35 cellular contexts compared by ENCODE assay signal in the genomic region with DNA sequence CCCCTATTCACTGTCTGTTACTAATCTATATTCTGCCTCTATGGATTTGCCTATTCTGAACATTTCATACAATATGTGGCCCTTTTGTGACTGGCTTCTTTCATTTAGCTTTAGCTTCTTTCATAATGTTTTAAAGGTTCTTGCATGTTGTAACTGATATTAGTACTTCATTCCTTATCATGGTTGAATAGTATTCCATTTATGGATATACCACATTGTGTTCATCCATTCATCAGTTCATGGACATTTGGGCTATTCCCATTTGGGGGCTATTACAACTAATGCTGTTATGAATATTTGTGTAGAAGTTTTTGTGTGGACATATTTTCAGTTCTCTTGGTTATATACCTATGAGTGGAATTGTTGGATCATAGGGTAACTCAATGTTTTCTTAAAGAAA.
"Had no signal": no experiment of that assay in that cellular context is flagged by ENCODE, and none has a peak within 500 bp of the region (broad histone marks: within the 10 kb centered on the region; RNA-seq: fewer than 3 reads in every experiment).

No MANE protein-coding gene starts in this region.

- H3K27ac Mint-ChIP-seq: activated B cell treated with CpG ODN at 0.5 μM for 24 hours; activated CD4-positive, alpha-beta memory T cell treated with anti-CD3 and anti-CD28 coated beads for 36 hours; activated CD4-positive, alpha-beta T cell treated with anti-CD3 and anti-CD28 coated beads, Interleukin-2, amount 10 ng/mL, durations not matched to agents 24 days and 14 days; activated CD8-positive, alpha-beta T cell treated with anti-CD3 and anti-CD28 coated beads for 36 hours; activated naive CD4-positive, alpha-beta T cell treated with anti-CD3 and anti-CD28 coated beads, Interleukin-2, amount 10 ng/mL, durations not matched to agents 7 days and 5 days; activated naive CD4-positive, alpha-beta T cell treated with anti-CD3 and anti-CD28 coated beads, Interleukin-2, amount 50 U/mL, for 24 hours; activated naive CD8-positive, alpha-beta T cell; activated naive CD8-positive, alpha-beta T cell treated with anti-CD3 and anti-CD28 coated beads, Interleukin-2, amount 10 ng/mL, durations not matched to agents 7 days and 5 days; activated naive CD8-positive, alpha-beta T cell treated with anti-CD3 and anti-CD28 coated beads, Interleukin-2, amount 50 U/mL, for 24 hours; activated T-cell treated with anti-CD3 and anti-CD28 coated beads, Interleukin-2, amount 50 U/mL, for 24 hours; activated T-helper 2 cell treated with anti-CD3 and anti-CD28 coated beads, Interferon-gamma antibody, Interleukin-2, Interleukin-4, amounts not matched to agents 10 μg/mL and 5 μg/mL and 100 μg/mL, durations not matched to agents 14 hours and 24 hours and 36 hours; brain; T-helper 1 cell treated with Interleukin-12 subunit alpha and Interleukin-12 subunit beta and Interleukin-4 antibody, amounts not matched to agents 30 μg/mL and 1 μg/mL, for 36 hours; T-helper 2 cell treated with Interferon-gamma antibody and Interleukin-4, amounts not matched to agents 5 μg/mL and 100 μg/mL, for 36 hours had no signal

- H3K36me3 Mint-ChIP-seq: activated CD4-positive, alpha-beta memory T cell treated with anti-CD3 and anti-CD28 coated beads for 36 hours; activated naive CD4-positive, alpha-beta T cell treated with anti-CD3 and anti-CD28 coated beads, Interleukin-2, amount 10 ng/mL, durations not matched to agents 7 days and 5 days; activated naive CD8-positive, alpha-beta T cell treated with anti-CD3 and anti-CD28 coated beads, Interleukin-2, amount 10 ng/mL, durations not matched to agents 7 days and 5 days; brain had no signal

- H3K4me3 ChIP-seq: ascending aorta, cardiac muscle cell had no signal

- H3K9me3 ChIP-seq: ascending aorta had no signal

- FAIRE-seq: bronchial epithelial cell had no signal

- H3K4me3 Mint-ChIP-seq: activated B cell treated with CpG ODN at 0.5 μM for 24 hours; activated CD4-positive, alpha-beta memory T cell treated with anti-CD3 and anti-CD28 coated beads for 36 hours; activated CD4-positive, alpha-beta T cell treated with anti-CD3 and anti-CD28 coated beads, Interleukin-2, amount 10 ng/mL, durations not matched to agents 24 days and 14 days; activated CD8-positive, alpha-beta T cell treated with anti-CD3 and anti-CD28 coated beads for 36 hours; activated naive CD4-positive, alpha-beta T cell treated with anti-CD3 and anti-CD28 coated beads, Interleukin-2, amount 10 ng/mL, durations not matched to agents 7 days and 5 days; activated naive CD4-positive, alpha-beta T cell treated with anti-CD3 and anti-CD28 coated beads, Interleukin-2, amount 50 U/mL, for 24 hours; activated naive CD8-positive, alpha-beta T cell; activated naive CD8-positive, alpha-beta T cell treated with anti-CD3 and anti-CD28 coated beads, Interleukin-2, amount 10 ng/mL, durations not matched to agents 7 days and 5 days; activated naive CD8-positive, alpha-beta T cell treated with anti-CD3 and anti-CD28 coated beads, Interleukin-2, amount 50 U/mL, for 24 hours; activated T-cell treated with anti-CD3 and anti-CD28 coated beads, Interleukin-2, amount 50 U/mL, for 24 hours; brain; central memory CD8-positive, alpha-beta T cell; T-helper 1 cell treated with Interleukin-12 subunit alpha and Interleukin-12 subunit beta and Interleukin-4 antibody, amounts not matched to agents 30 μg/mL and 1 μg/mL, for 36 hours; T-helper 2 cell treated with Interferon-gamma antibody and Interleukin-4, amounts not matched to agents 5 μg/mL and 100 μg/mL, for 36 hours had no signal

- DNase-seq: activated B cell treated with CpG ODN at 0.5 μM for 24 hours; activated CD4-positive, alpha-beta memory T cell treated with anti-CD3 and anti-CD28 coated beads for 36 hours; activated CD4-positive, alpha-beta T cell treated with anti-CD3 and anti-CD28 coated beads for 4 hours; activated CD4-positive, alpha-beta T cell treated with anti-CD3 and anti-CD28 coated beads, Interleukin-2, amount 50 U/mL, for 1 hour; activated CD4-positive, alpha-beta T cell treated with anti-CD3 and anti-CD28 coated beads, Interleukin-2, amount 50 U/mL, for 4 hours; activated CD4-positive, CD25-positive, alpha-beta regulatory T cell treated with anti-CD3 and anti-CD28 coated beads, Interleukin-2, amount 50 U/mL, for 72 hours; activated CD8-positive, alpha-beta memory T cell treated with anti-CD3 and anti-CD28 coated beads, Interleukin-2, amount 50 U/mL, for 4 hours; activated CD8-positive, alpha-beta T cell treated with anti-CD3 and anti-CD28 coated beads for 36 hours; activated effector memory CD4-positive, alpha-beta T cell treated with Interleukin-2 at 50 U/mL for 16 hours; activated gamma-delta T cell; activated naive CD4-positive, alpha-beta T cell treated with anti-CD3 and anti-CD28 coated beads, Interleukin-2, amount 10 ng/mL, durations not matched to agents 7 days and 5 days; activated naive CD4-positive, alpha-beta T cell treated with Interleukin-2 at 50 U/mL for 16 hours; activated naive CD8-positive, alpha-beta T cell treated with anti-CD3 and anti-CD28 coated beads, Interleukin-2, amount 10 ng/mL, durations not matched to agents 7 days and 5 days; activated naive CD8-positive, alpha-beta T cell treated with anti-CD3 and anti-CD28 coated beads, Interleukin-2, amount 50 U/mL, for 24 hours; activated T-cell treated with anti-CD3 and anti-CD28 coated beads for 4 hours; activated T-cell treated with anti-CD3 and anti-CD28 coated beads, Interleukin-2, amount 50 U/mL, for 24 hours; activated T-cell treated with anti-CD3 and anti-CD28 coated beads, Interleukin-2, amount 50 U/mL, for 48 hours; amygdala; anterior cingulate cortex; caudate nucleus; cerebellar nuclear complex; T-helper 2 cell; T-helper 9 cell had no signal

- H3K27ac ChIP-seq: ascending aorta, cardiac muscle cell, VCaP had no signal

- H3K27me3 ChIP-seq: ascending aorta, cardiac muscle cell had no signal

- ATAC-seq: activated CD8-positive, alpha-beta T cell treated with anti-CD3 and anti-CD28 coated beads for 36 hours; activated naive CD8-positive, alpha-beta T cell treated with anti-CD3 and anti-CD28 coated beads, Interleukin-2, amount 50 U/mL, for 24 hours had no signal

- H3K9me3 Mint-ChIP-seq: activated CD4-positive, alpha-beta memory T cell treated with anti-CD3 and anti-CD28 coated beads for 36 hours; activated CD4-positive, alpha-beta T cell treated with anti-CD3 and anti-CD28 coated beads, Interleukin-2, amount 10 ng/mL, durations not matched to agents 24 days and 14 days; activated naive CD4-positive, alpha-beta T cell treated with anti-CD3 and anti-CD28 coated beads, Interleukin-2, amount 10 ng/mL, durations not matched to agents 7 days and 5 days; activated T-helper 2 cell treated with anti-CD3 and anti-CD28 coated beads, Interferon-gamma antibody, Interleukin-2, Interleukin-4, amounts not matched to agents 10 μg/mL and 5 μg/mL and 100 μg/mL, durations not matched to agents 14 hours and 24 hours and 36 hours; T-helper 1 cell treated with Interleukin-12 subunit alpha and Interleukin-12 subunit beta and Interleukin-4 antibody, amounts not matched to agents 30 μg/mL and 1 μg/mL, for 36 hours; T-helper 2 cell treated with Interferon-gamma antibody and Interleukin-4, amounts not matched to agents 5 μg/mL and 100 μg/mL, for 36 hours had no signal

- H3K4me1 Mint-ChIP-seq: activated B cell treated with CpG ODN at 0.5 μM for 24 hours; activated CD4-positive, alpha-beta T cell treated with anti-CD3 and anti-CD28 coated beads, Interleukin-2, amount 10 ng/mL, durations not matched to agents 24 days and 14 days; activated naive CD4-positive, alpha-beta T cell treated with anti-CD3 and anti-CD28 coated beads, Interleukin-2, amount 10 ng/mL, durations not matched to agents 7 days and 5 days; activated naive CD4-positive, alpha-beta T cell treated with anti-CD3 and anti-CD28 coated beads, Interleukin-2, amount 50 U/mL, for 24 hours; activated naive CD8-positive, alpha-beta T cell treated with anti-CD3 and anti-CD28 coated beads, Interleukin-2, amount 10 ng/mL, durations not matched to agents 7 days and 5 days; activated naive CD8-positive, alpha-beta T cell treated with anti-CD3 and anti-CD28 coated beads, Interleukin-2, amount 50 U/mL, for 24 hours; central memory CD8-positive, alpha-beta T cell had no signal

- H3K4me1 ChIP-seq: ascending aorta had no signal

- H3K36me3 ChIP-seq: ascending aorta, cardiac muscle cell had no signal
